ENCODE assay signal across 11 cellular contexts in genomic region chr11:34208266-34209135, GRCh38.
A peak's percentile ranks its signal among the peaks of the same experiment; 100 is the strongest.
DNase-seq lines count a peak whose midpoint lies in the region; ATAC-seq and TF ChIP-seq lines count a peak whose summit lies in the region.
"Had no signal": no experiment of that assay in that cellular context is flagged by ENCODE, and none has a peak within 500 bp of the region (broad histone marks: within the 10 kb centered on the region; RNA-seq: fewer than 3 reads in every experiment).

No MANE protein-coding gene starts in this region.

- H3K36me3 ChIP-seq in GM23248 (ENCODE audit: low read depth) = no peaks in the 10 kb centered on the region

- H3K27me3 Mint-ChIP-seq in nephron (ENCODE audit: low read depth) = peaks cover 10% of the 10 kb centered on the region

- H3F3A ChIP-seq in GM23248 (ENCODE audit: insufficient read depth) = peaks cover 20% of the 10 kb centered on the region

- H3K9me2 ChIP-seq in GM23248 (ENCODE audit: insufficient read depth) = no peaks in the 10 kb centered on the region

- no peak overlapping the region for H3K27ac ChIP-seq in GM23248

- peak overlapping the region; percentile 96 to 97 (median 96) for H3K27ac Mint-ChIP-seq in nephron

- peak; percentile 63 for DNase-seq in GM23248
- peak; percentile 96 for DNase-seq in MV-4-11 (lab: John Stamatoyannopoulos, UW)
- DNase-seq in amniotic epithelial cell (ENCODE audit: low read depth) = peak; percentile 99
- no peak for DNase-seq in amniotic stem cell (lab: John Stamatoyannopoulos, UW)
- no peak for DNase-seq in nucleus accumbens (lab: John Stamatoyannopoulos, UW)
- DNase-seq: activated naive CD4-positive, alpha-beta T cell treated with anti-CD3 and anti-CD28 coated beads, Interleukin-2, amount 50 U/mL, for 16 hours; NCI-H1417; stimulated activated CD4-positive, alpha-beta T cell treated with anti-CD3 and anti-CD28 coated beads, Interleukin-2, amount 100 ng/mL, for 48 hours had no signal

- H3K4me1 ChIP-seq in GM23248 (ENCODE audit: insufficient read depth) = peaks cover 31% of the 10 kb centered on the region

- peaks cover 59% of the 10 kb centered on the region for H3K4me1 Mint-ChIP-seq in nephron

- H4K20me1 ChIP-seq in GM23248 (ENCODE audit: insufficient read depth) = no peaks in the 10 kb centered on the region; the same call in 1 of the 2 replicates

- no peaks in the 10 kb centered on the region for H3K9me3 ChIP-seq in GM23248 (ENCODE audit: low read depth)

- H3K9ac ChIP-seq in GM23248 = no peak overlapping the region

- 58 to 59% methylated on average over 11 of the region's 11 CpGs for WGBS in GM23248 (ENCODE audit: low coverage in 1 of 2, low lambda C conversion rate in 2 of 2, missing lambda C conversion rate in 2 of 2), 2 experiments

- no peak overlapping the region for H3K4me2 ChIP-seq in GM23248 (ENCODE audit: unreplicated experiment)

- no peaks in the 10 kb centered on the region for H3K27me3 ChIP-seq in GM23248 (replicated peaks; ENCODE audit: insufficient read depth)

- in situ Hi-C loops in GM23248 (cut with MboI) = no loop called here

- ATAC-seq in GM21576 (IDR thresholded peaks at IDR 0.05; ENCODE audit: unreplicated experiment) = no peak

- H3K36me3 Mint-ChIP-seq in nephron (ENCODE audit: low read depth) = no peaks in the 10 kb centered on the region
- H3K36me3 Mint-ChIP-seq: mesothelial cell of epicardium had no signal

- H2AFZ ChIP-seq in GM23248 = no peak overlapping the region

- H3K4me3 Mint-ChIP-seq in nephron = peak overlapping the region in 1 of 3 experiments; percentile 9
- H3K4me3 Mint-ChIP-seq: mesothelial cell of epicardium had no signal

- no peak for TF ChIP-seq CTCF in nephron (IDR thresholded peaks at IDR 0.05; ENCODE audit: unreplicated experiment in 3 of 3)

- no peak overlapping the region for H3K4me3 ChIP-seq in GM23248

- H3K79me2 ChIP-seq in GM23248 (ENCODE audit: insufficient read depth) = 0 out of 2 replicates have a peak, but pooled peaks cover 4% of the 10 kb centered on the region

- no peaks in the 10 kb centered on the region for H3K9me3 Mint-ChIP-seq in nephron
- H3K9me3 Mint-ChIP-seq: mesothelial cell of epicardium had no signal

Comparison
In these comparisons a context has a peak if more than half of its experiments do, and no peak if none do; other contexts are left out.
1. DNase-seq: peak in GM23248 (single experiment), MV-4-11 (single experiment) and amniotic epithelial cell (single experiment); none in amniotic stem cell (single experiment) and nucleus accumbens (0 of 56).